ENCODE assay signal across 1 cellular context in the genomic region with DNA sequence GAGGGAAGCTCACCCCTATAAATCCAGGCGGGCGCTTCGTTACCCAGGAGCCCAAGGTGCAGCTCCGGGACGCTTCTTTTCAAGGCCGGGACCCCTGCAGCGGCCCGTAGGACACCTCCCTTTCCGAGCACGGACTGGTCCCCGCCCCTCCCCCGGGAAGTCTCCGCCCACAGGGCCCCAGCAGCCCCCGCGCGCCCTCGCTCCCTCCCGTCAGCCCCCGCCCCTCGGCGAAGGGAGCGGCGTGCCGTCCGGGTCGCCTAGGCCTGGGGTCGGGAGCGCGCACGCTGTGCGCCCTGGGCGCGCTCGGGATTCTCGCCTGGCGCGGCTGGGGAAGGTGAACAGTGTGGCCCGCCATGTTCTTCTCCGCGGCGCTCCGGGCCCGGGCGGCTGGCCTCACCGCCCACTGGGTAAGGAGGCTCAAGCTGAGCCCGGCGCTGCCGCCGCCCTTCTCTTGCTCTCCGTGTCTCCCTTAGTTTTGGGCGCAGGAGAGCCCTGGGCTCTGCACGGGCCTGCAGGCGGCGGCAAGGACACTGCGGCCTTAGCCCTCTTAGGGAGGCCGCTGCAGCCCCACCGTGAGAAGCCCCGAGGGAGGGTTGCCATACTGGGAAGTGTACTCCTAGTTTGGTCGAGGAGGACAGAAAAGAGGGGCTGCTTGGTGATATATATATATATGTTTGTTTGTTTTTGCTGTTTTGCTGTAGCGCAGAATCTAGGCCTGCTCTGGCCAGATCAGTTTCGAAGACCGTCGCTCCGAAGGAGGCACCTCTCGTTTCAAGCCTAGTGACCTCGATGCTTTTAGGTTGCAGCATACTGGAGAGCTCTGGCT.
TF ChIP-seq lines count a peak whose summit lies in the region.

A gene (plus strand): TSS at position 309 of the 826 bp plus-strand sequence. CDS start 45 bp downstream, at position 354.

TF ChIP-seq in HepG2, 621 proteins besides CTCF, POLR2A, EP300 and RAD21 (continued from another document and continues in another):
- TF ChIP-seq NPAS2 (CRISPR knock-in tag; IDR thresholded peaks at IDR 0.05; ENCODE audit: borderline replicate concordance) (no peak), PHF20 (CRISPR knock-in tag; IDR thresholded peaks at IDR 0.05) (peak; percentile 56), PCBP2 (optimal IDR thresholded peaks at IDR 0.05; ENCODE audit: low read depth, low read length, poor library complexity, severe bottlenecking) (no peak), DNMT1 (CRISPR knock-in tag; IDR thresholded peaks at IDR 0.05) (peak; percentile 71; the same call in 1 of the 2 replicates), ARHGAP35 (CRISPR knock-in tag; IDR thresholded peaks at IDR 0.05; ENCODE audit: borderline replicate concordance) (0 out of 2 replicates have a peak, but pooled peaks have one; percentile 46), FOXK2 (IDR thresholded peaks at IDR 0.05) (no peak), ATM (IDR thresholded peaks at IDR 0.05; ENCODE audit: borderline replicate concordance) (no peak), ZFP41 (CRISPR knock-in tag; IDR thresholded peaks at IDR 0.05; ENCODE audit: borderline replicate concordance) (0 out of 2 replicates have a peak, but pooled peaks have one; percentile 56), MEIS2 (CRISPR knock-in tag; IDR thresholded peaks at IDR 0.05) (no peak), MIER3 (CRISPR knock-in tag; IDR thresholded peaks at IDR 0.05; ENCODE audit: borderline replicate concordance) (no peak), TP53 (CRISPR knock-in tag; conservative IDR thresholded peaks at IDR 0.05) (no peak), GATAD1 (CRISPR knock-in tag; IDR thresholded peaks at IDR 0.05) (peak; percentile 58), ZNF674 (CRISPR knock-in tag; IDR thresholded peaks at IDR 0.05; ENCODE audit: low read depth) (no peak), HOXA5 (CRISPR knock-in tag; IDR thresholded peaks at IDR 0.05) (peak; percentile 28; the same call in 1 of the 2 replicates), MAFG (CRISPR knock-in tag; IDR thresholded peaks at IDR 0.05) (no peak), ATF1 (CRISPR knock-in tag; IDR thresholded peaks at IDR 0.05) (no peak), KDM5B (CRISPR knock-in tag; IDR thresholded peaks at IDR 0.05; ENCODE audit: borderline replicate concordance) (peak; percentile 88; the same call in 1 of the 2 replicates), ZNF713 (CRISPR knock-in tag; IDR thresholded peaks at IDR 0.05) (peak; percentile 45; the same call in 1 of the 2 replicates), CEBPG (CRISPR knock-in tag; IDR thresholded peaks at IDR 0.05) (no peak), RFX5 (IDR thresholded peaks at IDR 0.05; ENCODE audit: low read depth, low read length) (no peak), ZNF263 (CRISPR knock-in tag; IDR thresholded peaks at IDR 0.05) (0 out of 2 replicates have a peak, but pooled peaks have one; percentile 11), ZFP36L2 (CRISPR knock-in tag; IDR thresholded peaks at IDR 0.05) (no peak; the same call in 1 of the 2 replicates), ZNF781 (CRISPR knock-in tag; IDR thresholded peaks at IDR 0.05; ENCODE audit: borderline replicate concordance, not compliant biosample characterization) (no peak), ZNF563 (CRISPR knock-in tag; IDR thresholded peaks at IDR 0.05) (peak; percentile 76), NR2F6 (IDR thresholded peaks at IDR 0.05) (no peak), NR2F6 (CRISPR knock-in tag; IDR thresholded peaks at IDR 0.05) (no peak; the same call in 1 of the 2 replicates), DPF2 (CRISPR knock-in tag; IDR thresholded peaks at IDR 0.05; ENCODE audit: borderline replicate concordance, low read depth) (no peak; the same call in 1 of the 2 replicates), ZNF749 (CRISPR knock-in tag; IDR thresholded peaks at IDR 0.05; ENCODE audit: borderline replicate concordance) (no peak), ZKSCAN1 (IDR thresholded peaks at IDR 0.05; ENCODE audit: low read length) (no peak), ZNF292 (CRISPR knock-in tag; IDR thresholded peaks at IDR 0.05; ENCODE audit: borderline replicate concordance, low read depth) (no peak), FOXJ3 (CRISPR knock-in tag; IDR thresholded peaks at IDR 0.05; ENCODE audit: borderline replicate concordance) (no peak), KAT2B (IDR thresholded peaks at IDR 0.05; ENCODE audit: borderline replicate concordance, low read depth, low read length) (no peak), SALL2 (CRISPR knock-in tag; IDR thresholded peaks at IDR 0.05) (no peak), PITX1 (CRISPR knock-in tag; IDR thresholded peaks at IDR 0.05) (peak; percentile 33; the same call in 1 of the 2 replicates), ZNF333 (CRISPR knock-in tag; IDR thresholded peaks at IDR 0.05; ENCODE audit: borderline replicate concordance) (0 out of 2 replicates have a peak, but pooled peaks have one; percentile 40), ZNF230 (CRISPR knock-in tag; IDR thresholded peaks at IDR 0.05) (peak; percentile 88; the same call in 1 of the 2 replicates), SMARCC2 (IDR thresholded peaks at IDR 0.05) (no peak), CENPT (CRISPR knock-in tag; IDR thresholded peaks at IDR 0.05; ENCODE audit: low read depth) (no peak), ZNF660 (CRISPR knock-in tag; IDR thresholded peaks at IDR 0.05; ENCODE audit: borderline replicate concordance, low read depth) (no peak)
- TF ChIP-seq, protein P1, sequence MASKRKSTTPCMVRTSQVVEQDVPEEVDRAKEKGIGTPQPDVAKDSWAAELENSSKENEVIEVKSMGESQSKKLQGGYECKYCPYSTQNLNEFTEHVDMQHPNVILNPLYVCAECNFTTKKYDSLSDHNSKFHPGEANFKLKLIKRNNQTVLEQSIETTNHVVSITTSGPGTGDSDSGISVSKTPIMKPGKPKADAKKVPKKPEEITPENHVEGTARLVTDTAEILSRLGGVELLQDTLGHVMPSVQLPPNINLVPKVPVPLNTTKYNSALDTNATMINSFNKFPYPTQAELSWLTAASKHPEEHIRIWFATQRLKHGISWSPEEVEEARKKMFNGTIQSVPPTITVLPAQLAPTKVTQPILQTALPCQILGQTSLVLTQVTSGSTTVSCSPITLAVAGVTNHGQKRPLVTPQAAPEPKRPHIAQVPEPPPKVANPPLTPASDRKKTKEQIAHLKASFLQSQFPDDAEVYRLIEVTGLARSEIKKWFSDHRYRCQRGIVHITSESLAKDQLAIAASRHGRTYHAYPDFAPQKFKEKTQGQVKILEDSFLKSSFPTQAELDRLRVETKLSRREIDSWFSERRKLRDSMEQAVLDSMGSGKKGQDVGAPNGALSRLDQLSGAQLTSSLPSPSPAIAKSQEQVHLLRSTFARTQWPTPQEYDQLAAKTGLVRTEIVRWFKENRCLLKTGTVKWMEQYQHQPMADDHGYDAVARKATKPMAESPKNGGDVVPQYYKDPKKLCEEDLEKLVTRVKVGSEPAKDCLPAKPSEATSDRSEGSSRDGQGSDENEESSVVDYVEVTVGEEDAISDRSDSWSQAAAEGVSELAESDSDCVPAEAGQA (IDR thresholded peaks at IDR 0.05; ENCODE audit: low read depth) = no peak
- TF ChIP-seq, protein P1 (CRISPR knock-in tag; IDR thresholded peaks at IDR 0.05; ENCODE audit: borderline replicate concordance) = no peak
- TF ChIP-seq, protein P2, sequence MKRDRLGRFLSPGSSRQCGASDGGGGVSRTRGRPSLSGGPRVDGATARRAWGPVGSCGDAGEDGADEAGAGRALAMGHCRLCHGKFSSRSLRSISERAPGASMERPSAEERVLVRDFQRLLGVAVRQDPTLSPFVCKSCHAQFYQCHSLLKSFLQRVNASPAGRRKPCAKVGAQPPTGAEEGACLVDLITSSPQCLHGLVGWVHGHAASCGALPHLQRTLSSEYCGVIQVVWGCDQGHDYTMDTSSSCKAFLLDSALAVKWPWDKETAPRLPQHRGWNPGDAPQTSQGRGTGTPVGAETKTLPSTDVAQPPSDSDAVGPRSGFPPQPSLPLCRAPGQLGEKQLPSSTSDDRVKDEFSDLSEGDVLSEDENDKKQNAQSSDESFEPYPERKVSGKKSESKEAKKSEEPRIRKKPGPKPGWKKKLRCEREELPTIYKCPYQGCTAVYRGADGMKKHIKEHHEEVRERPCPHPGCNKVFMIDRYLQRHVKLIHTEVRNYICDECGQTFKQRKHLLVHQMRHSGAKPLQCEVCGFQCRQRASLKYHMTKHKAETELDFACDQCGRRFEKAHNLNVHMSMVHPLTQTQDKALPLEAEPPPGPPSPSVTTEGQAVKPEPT (CRISPR knock-in tag; IDR thresholded peaks at IDR 0.05; ENCODE audit: low read depth) = no peak
- TF ChIP-seq, protein P3, sequence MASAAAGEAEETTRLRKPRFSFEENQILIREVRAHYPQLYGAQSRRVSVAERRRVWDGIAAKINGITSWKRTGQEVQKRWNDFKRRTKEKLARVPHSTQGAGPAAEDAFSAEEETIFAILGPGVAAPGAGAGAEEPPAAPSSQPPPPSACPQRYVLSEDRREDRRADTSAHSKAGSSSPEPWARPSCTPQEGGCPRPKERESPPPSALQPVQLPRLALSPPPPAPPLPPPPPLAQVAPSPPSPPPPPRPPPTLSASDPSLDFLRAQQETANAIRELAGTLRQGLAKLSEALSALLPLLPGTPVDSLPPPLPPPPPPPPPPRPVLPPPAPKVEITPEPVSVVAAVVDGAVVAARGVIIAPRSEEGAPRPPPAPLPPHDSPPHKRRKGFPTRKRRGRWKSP (CRISPR knock-in tag; IDR thresholded peaks at IDR 0.05) = peak; percentile 86
- TF ChIP-seq, protein P4, sequence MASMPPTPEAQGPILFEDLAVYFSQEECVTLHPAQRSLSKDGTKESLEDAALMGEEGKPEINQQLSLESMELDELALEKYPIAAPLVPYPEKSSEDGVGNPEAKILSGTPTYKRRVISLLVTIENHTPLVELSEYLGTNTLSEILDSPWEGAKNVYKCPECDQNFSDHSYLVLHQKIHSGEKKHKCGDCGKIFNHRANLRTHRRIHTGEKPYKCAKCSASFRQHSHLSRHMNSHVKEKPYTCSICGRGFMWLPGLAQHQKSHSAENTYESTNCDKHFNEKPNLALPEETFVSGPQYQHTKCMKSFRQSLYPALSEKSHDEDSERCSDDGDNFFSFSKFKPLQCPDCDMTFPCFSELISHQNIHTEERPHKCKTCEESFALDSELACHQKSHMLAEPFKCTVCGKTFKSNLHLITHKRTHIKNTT (CRISPR knock-in tag; IDR thresholded peaks at IDR 0.05) = no peak
- TF ChIP-seq, protein P5, sequence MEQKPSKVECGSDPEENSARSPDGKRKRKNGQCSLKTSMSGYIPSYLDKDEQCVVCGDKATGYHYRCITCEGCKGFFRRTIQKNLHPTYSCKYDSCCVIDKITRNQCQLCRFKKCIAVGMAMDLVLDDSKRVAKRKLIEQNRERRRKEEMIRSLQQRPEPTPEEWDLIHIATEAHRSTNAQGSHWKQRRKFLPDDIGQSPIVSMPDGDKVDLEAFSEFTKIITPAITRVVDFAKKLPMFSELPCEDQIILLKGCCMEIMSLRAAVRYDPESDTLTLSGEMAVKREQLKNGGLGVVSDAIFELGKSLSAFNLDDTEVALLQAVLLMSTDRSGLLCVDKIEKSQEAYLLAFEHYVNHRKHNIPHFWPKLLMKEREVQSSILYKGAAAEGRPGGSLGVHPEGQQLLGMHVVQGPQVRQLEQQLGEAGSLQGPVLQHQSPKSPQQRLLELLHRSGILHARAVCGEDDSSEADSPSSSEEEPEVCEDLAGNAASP (CRISPR knock-in tag; IDR thresholded peaks at IDR 0.05; ENCODE audit: borderline replicate concordance) = peak; percentile 18; the same call in 1 of the 2 replicates
- TF ChIP-seq, protein P6, sequence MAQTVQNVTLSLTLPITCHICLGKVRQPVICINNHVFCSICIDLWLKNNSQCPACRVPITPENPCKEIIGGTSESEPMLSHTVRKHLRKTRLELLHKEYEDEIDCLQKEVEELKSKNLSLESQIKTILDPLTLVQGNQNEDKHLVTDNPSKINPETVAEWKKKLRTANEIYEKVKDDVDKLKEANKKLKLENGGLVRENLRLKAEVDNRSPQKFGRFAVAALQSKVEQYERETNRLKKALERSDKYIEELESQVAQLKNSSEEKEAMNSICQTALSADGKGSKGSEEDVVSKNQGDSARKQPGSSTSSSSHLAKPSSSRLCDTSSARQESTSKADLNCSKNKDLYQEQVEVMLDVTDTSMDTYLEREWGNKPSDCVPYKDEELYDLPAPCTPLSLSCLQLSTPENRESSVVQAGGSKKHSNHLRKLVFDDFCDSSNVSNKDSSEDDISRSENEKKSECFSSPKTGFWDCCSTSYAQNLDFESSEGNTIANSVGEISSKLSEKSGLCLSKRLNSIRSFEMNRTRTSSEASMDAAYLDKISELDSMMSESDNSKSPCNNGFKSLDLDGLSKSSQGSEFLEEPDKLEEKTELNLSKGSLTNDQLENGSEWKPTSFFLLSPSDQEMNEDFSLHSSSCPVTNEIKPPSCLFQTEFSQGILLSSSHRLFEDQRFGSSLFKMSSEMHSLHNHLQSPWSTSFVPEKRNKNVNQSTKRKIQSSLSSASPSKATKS (CRISPR knock-in tag; IDR thresholded peaks at IDR 0.05) = no peak; the same call in 1 of the 2 replicates
- TF ChIP-seq, protein P7, sequence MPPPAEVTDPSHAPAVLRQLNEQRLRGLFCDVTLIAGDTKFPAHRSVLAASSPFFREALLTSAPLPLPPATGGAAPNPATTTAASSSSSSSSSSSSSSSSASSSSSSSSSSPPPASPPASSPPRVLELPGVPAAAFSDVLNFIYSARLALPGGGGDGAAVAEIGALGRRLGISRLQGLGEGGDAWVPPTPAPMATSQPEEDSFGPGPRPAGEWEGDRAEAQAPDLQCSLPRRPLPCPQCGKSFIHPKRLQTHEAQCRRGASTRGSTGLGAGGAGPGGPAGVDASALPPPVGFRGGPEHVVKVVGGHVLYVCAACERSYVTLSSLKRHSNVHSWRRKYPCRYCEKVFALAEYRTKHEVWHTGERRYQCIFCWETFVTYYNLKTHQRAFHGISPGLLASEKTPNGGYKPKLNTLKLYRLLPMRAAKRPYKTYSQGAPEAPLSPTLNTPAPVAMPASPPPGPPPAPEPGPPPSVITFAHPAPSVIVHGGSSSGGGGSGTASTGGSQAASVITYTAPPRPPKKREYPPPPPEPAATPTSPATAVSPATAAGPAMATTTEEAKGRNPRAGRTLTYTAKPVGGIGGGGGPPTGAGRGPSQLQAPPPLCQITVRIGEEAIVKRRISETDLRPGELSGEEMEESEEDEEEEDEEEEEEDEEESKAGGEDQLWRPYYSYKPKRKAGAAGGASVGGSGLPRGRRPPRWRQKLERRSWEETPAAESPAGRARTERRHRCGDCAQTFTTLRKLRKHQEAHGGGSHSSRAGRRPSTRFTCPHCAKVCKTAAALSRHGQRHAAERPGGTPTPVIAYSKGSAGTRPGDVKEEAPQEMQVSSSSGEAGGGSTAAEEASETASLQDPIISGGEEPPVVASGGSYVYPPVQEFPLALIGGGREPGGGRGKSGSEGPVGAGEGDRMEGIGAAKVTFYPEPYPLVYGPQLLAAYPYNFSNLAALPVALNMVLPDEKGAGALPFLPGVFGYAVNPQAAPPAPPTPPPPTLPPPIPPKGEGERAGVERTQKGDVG (CRISPR knock-in tag; IDR thresholded peaks at IDR 0.05; ENCODE audit: borderline replicate concordance) = no peak
